In the genomic region with DNA sequence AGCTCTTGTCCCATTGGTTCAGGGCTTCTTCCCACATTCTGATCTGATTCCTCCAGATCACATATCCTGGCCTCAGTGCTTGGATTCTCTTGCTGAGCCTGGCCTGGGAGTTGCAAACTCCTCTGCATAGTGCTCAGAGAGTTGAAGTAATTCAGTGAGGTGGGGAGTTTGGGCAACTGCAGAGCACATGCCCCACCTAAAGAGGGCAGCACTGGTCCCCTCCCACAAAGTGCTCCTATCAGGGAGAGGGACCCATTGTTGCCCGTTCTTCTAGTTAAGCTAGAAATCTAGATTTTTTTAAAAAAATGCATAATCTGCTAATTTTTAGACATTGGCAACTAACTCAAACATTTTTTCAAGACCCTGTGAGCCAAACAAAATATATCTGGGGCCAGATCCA, we compare ENCODE assay signal across 9 cellular contexts. TPM values are rescaled to one million over a fixed set of nuclear protein-coding genes. Genes with fewer than 3 reads are reported as not detected.
DNase-seq lines count a peak whose midpoint lies in the region; ATAC-seq, FAIRE-seq and TF ChIP-seq lines count a peak whose summit lies in the region.
"Had no signal": no experiment of that assay in that cellular context is flagged by ENCODE, and none has a peak within 500 bp of the region (broad histone marks: within the 10 kb centered on the region; RNA-seq: fewer than 3 reads in every experiment).

No MANE protein-coding gene starts in this region.

- H3K4me2 ChIP-seq in endothelial cell of umbilical vein (ENCODE audit: insufficient read depth, low read length), result no peak overlapping the region

- H4K20me1 ChIP-seq in endothelial cell of umbilical vein (replicated peaks; ENCODE audit: control insufficient read depth, extremely low read depth, insufficient read depth, low read length), result no peaks in the 10 kb centered on the region

- BruUV-seq in endothelial cell of umbilical vein (replicated peaks; lab: Mats Ljungman, UMichigan), result no TSS peak

- TF ChIP-seq POLR2A in endothelial cell of umbilical vein (IDR thresholded peaks at IDR 0.05; ENCODE audit: low read depth, low read length), result no peak

- TF ChIP-seq CTCF in endothelial cell of umbilical vein (IDR thresholded peaks at IDR 0.05; ENCODE audit: extremely low read depth in 1 of 2, insufficient read depth in 1 of 2, low read depth in 1 of 2, low read length in 2 of 2), result peak; percentile 42 to 57

- H3K36me3 ChIP-seq in endothelial cell of umbilical vein (ENCODE audit: control insufficient read depth in 2 of 2, extremely low read depth in 1 of 2, insufficient read depth in 2 of 2, low read length in 2 of 2), result no peaks in the 10 kb centered on the region

- no peak overlapping the region for H3K27ac ChIP-seq in endothelial cell of umbilical vein (ENCODE audit: insufficient read depth, low read depth, low read length)

- H3K4me3 ChIP-seq in endothelial cell of umbilical vein (replicated peaks in 1 of 3; ENCODE audit: insufficient read depth in 1 of 3, low read depth in 1 of 3, low read length in 3 of 3), result no peak overlapping the region

- H2AFZ ChIP-seq in endothelial cell of umbilical vein (ENCODE audit: low read depth, low read length), result no peak overlapping the region

- no peaks in the 10 kb centered on the region for H3K9me3 ChIP-seq in endothelial cell of umbilical vein (replicated peaks; ENCODE audit: control insufficient read depth, insufficient read depth, low read length)

- no peak for FAIRE-seq in endothelial cell of umbilical vein (lab: Jason Lieb, UNC)

- H3K9ac ChIP-seq in endothelial cell of umbilical vein (replicated peaks; ENCODE audit: extremely low read depth, insufficient read depth, low read length), result no peak overlapping the region

- peaks cover 0 to 2% of the 10 kb centered on the region in 2 experiments for H3K27me3 ChIP-seq in endothelial cell of umbilical vein (ENCODE audit: control insufficient read depth in 2 of 2, insufficient read depth in 2 of 2, low read length in 2 of 2)

- CTCF ChIA-PET in endothelial cell of umbilical vein (lab: Charles Lee), result interaction anchor here (0.6 to 3.8 kb wide), 15 partner anchors 11 to 318 kb away, joined by 3 to 15 read pairs (median 4); no protein-coding TSS in a partner anchor

- no peaks in the 10 kb centered on the region for H3K9me1 ChIP-seq in endothelial cell of umbilical vein (replicated peaks; ENCODE audit: control insufficient read depth, extremely low read depth, insufficient read depth, low read length)

- dilution Hi-C loops in endothelial cell of umbilical vein (cut with MboI; ENCODE audit: extremely low pct_ligation_motif_present, low sequenced_read_pairs), result no loop called here

- peak; percentile 5 for DNase-seq in activated naive CD4-positive, alpha-beta T cell treated with Interleukin-2 at 50 U/mL for 16 hours
- DNase-seq in activated naive CD4-positive, alpha-beta T cell treated with anti-CD3 and anti-CD28 coated beads, Interleukin-2, amount 50 U/mL, for 16 hours, result no peak
- DNase-seq in MV-4-11 (lab: John Stamatoyannopoulos, UW) (peak; percentile 20), endothelial cell of umbilical vein (ENCODE audit: low read depth, low spot score) (no peak)
- DNase-seq in stimulated activated naive CD8-positive, alpha-beta T cell treated with anti-CD3 and anti-CD28 coated beads, Interleukin-15, Interleukin-2, amounts not matched to agents 100 U/mL and 50 U/mL, for 24 hours, result peak; percentile 27
- DNase-seq in stimulated activated CD4-positive, alpha-beta T cell treated with anti-CD3 and anti-CD28 coated beads, Interleukin-4, amount 100 ng/mL, for 24 hours, result no peak
- DNase-seq: NCI-H1436 had no signal

- no peaks in the 10 kb centered on the region for H3K79me2 ChIP-seq in endothelial cell of umbilical vein (ENCODE audit: control insufficient read depth, insufficient read depth, low read length)

- no peaks in the 10 kb centered on the region for H3K4me1 ChIP-seq in endothelial cell of umbilical vein (ENCODE audit: control insufficient read depth, extremely low read depth, insufficient read depth, low read length)

- no peak for ATAC-seq in stimulated activated naive CD8-positive, alpha-beta T cell treated with anti-CD3 and anti-CD28 coated beads, Interleukin-15, Interleukin-2, amounts not matched to agents 100 U/mL and 50 U/mL, for 24 hours
- no peak for ATAC-seq in GM21717 (IDR thresholded peaks at IDR 0.05; ENCODE audit: unreplicated experiment)
- no peak for ATAC-seq in HG03378 (IDR thresholded peaks at IDR 0.05; ENCODE audit: unreplicated experiment)

- POLR2A ChIA-PET in endothelial cell of umbilical vein (lab: Charles Lee), result no interaction called here

- intact Hi-C loops in endothelial cell of umbilical vein (cut with micrococcal nuclease), result loop anchor here (1.0 to 2.0 kb wide), 3 partner anchors 70 to 169 kb away; no protein-coding TSS in a partner anchor

TF ChIP-seq in endothelial cell of umbilical vein, 7 proteins besides CTCF, POLR2A, EP300 and RAD21:
- TF ChIP-seq GATA2 (IDR thresholded peaks at IDR 0.05; ENCODE audit: insufficient read depth, insufficient read length, low read depth, low read length) (no peak), MYC (IDR thresholded peaks at IDR 0.05; ENCODE audit: low read depth, low read length) (no peak), POLR2AphosphoS5 (IDR thresholded peaks at IDR 0.05; ENCODE audit: insufficient read depth, low read depth, low read length) (no peak), JUN (IDR thresholded peaks at IDR 0.05; ENCODE audit: borderline replicate concordance, insufficient read depth, insufficient read length, low read depth) (no peak), EZH2 (IDR thresholded peaks at IDR 0.05; ENCODE audit: borderline replicate concordance, low read depth, low read length, severe bottlenecking) (no peak), FOS (IDR thresholded peaks at IDR 0.05; ENCODE audit: borderline replicate concordance, insufficient read depth, low read length) (no peak)
- TF ChIP-seq, protein P1, sequence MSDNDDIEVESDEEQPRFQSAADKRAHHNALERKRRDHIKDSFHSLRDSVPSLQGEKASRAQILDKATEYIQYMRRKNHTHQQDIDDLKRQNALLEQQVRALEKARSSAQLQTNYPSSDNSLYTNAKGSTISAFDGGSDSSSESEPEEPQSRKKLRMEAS (IDR thresholded peaks at IDR 0.05; ENCODE audit: insufficient read depth, insufficient read length), result no peak

RNA-seq across cellular contexts. Expression of a gene that starts 45.1 kb away (rescaled TPM):
- total RNA-seq in endothelial cell of umbilical vein, result 3.2 and 5.0 TPM in 2 replicates
- 0.56 and 1.4 TPM in 2 replicates for polyA plus RNA-seq in endothelial cell of umbilical vein
- polyA plus RNA-seq in endothelial cell of umbilical vein (2011; cell fraction: cytosol; rRNA removed), result 0.92 TPM in 2 replicates
- polyA plus RNA-seq in endothelial cell of umbilical vein (2011; cell fraction: nucleus; rRNA removed), result 1.8 and 1.9 TPM in 2 replicates
- 0.91 and 0.99 TPM in 2 replicates for polyA plus RNA-seq in endothelial cell of umbilical vein (2012)
- 3.3 and 6.3 TPM in 2 replicates for polyA minus RNA-seq in endothelial cell of umbilical vein
- 1.9 TPM for polyA minus RNA-seq in endothelial cell of umbilical vein (2011; cell fraction: cytosol; rRNA and poly(A)+ RNA removed)
- polyA minus RNA-seq in endothelial cell of umbilical vein (2011; cell fraction: nucleus; rRNA and poly(A)+ RNA removed), result 5.4 and 5.6 TPM in 2 replicates

Comparison
In these comparisons a context has a peak if more than half of its experiments do, and no peak if none do; other contexts are left out.
1. DNase-seq: peak in activated naive CD4-positive, alpha-beta T cell treated with Interleukin-2 at 50 U/mL for 16 hours (single experiment), MV-4-11 (single experiment) and stimulated activated naive CD8-positive, alpha-beta T cell treated with anti-CD3 and anti-CD28 coated beads, Interleukin-15, Interleukin-2, amounts not matched to agents 100 U/mL and 50 U/mL, for 24 hours (single experiment); none in activated naive CD4-positive, alpha-beta T cell treated with anti-CD3 and anti-CD28 coated beads, Interleukin-2, amount 50 U/mL, for 16 hours (single experiment), endothelial cell of umbilical vein (single experiment) and stimulated activated CD4-positive, alpha-beta T cell treated with anti-CD3 and anti-CD28 coated beads, Interleukin-4, amount 100 ng/mL, for 24 hours (single experiment).